Comparison of ENCODE assay signal across 7 cellular contexts in the genomic region with DNA sequence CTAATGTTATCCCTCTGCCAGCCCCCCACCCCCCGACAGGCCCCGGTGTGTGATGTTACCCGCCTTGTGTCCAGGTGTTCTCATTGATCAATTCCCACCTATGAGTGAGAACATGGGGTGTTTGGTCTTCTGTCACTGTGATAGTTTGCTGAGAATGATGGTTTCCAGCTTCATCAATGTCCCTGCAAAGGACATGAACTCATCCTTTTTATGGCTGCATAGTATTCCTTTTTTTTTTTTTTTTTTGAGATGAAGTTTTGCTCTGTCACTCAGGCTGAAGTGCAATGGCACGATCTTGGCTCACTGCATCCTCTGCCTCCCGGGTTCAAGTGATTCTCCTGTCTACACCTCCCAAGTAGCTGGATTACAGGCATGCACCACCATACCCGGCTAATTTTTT. TPM values are rescaled to one million over a fixed set of nuclear protein-coding genes. Genes with fewer than 3 reads are reported as not detected.
A peak's percentile ranks its signal among the peaks of the same experiment; 100 is the strongest.
DNase-seq lines count a peak whose midpoint lies in the region; ATAC-seq, FAIRE-seq and TF ChIP-seq lines count a peak whose summit lies in the region.
"Not testable (repeated sequence)": the region's sequence is repeated elsewhere in the genome, so short reads cannot be mapped to it uniquely, and the experiment has no call there.
"Had no signal": no experiment of that assay in that cellular context is flagged by ENCODE, and none has a peak within 500 bp of the region (broad histone marks: within the 10 kb centered on the region; RNA-seq: fewer than 3 reads in every experiment).

No MANE protein-coding gene starts in this region.

- H3K9me3 ChIP-seq in HEK293 (ENCODE audit: control insufficient read depth, insufficient read depth, low read depth, low read length): not testable (repeated sequence)
- H3K9me3 ChIP-seq in GM12878 (replicated peaks; ENCODE audit: control insufficient read depth, insufficient read depth, low read length) (peaks cover 16% of the 10 kb centered on the region), K562 (replicated peaks; ENCODE audit: control insufficient read depth, insufficient read depth, low read depth, low read length) (peaks cover 15% of the 10 kb centered on the region)

- CTCF ChIA-PET in HEK293 (lab: Yijun Ruan, JAX); GM12878 (lab: Yijun Ruan, JAX); K562 (lab: Yijun Ruan, JAX; ENCODE audit: low intra/inter-chr PET ratio): not testable (repeated sequence)

- intact Hi-C loops in GM12878 (cut with micrococcal nuclease; ENCODE audit: unreplicated experiment); K562 (cut with micrococcal nuclease): not testable (repeated sequence)

- H2AFZ ChIP-seq in GM12878 (ENCODE audit: control insufficient read depth, low read depth, low read length); K562 (ENCODE audit: low read depth, low read length): not testable (repeated sequence)

- in situ Hi-C loops in GM12878 (cut with MboI); K562 (cut with MboI): not testable (repeated sequence)

- H3K36me3 ChIP-seq in HEK293 (ENCODE audit: control insufficient read depth in 2 of 2, insufficient read depth in 1 of 2, low read length in 2 of 2) (peaks cover 20 to 28% of the 10 kb centered on the region in 2 experiments), GM12878 (ENCODE audit: control insufficient read depth in 2 of 2, insufficient read depth in 2 of 2, low read length in 1 of 2) (peaks cover 2 to 21% of the 10 kb centered on the region in 2 experiments), K562 (ENCODE audit: control insufficient read depth, insufficient read depth, low read length) (peaks cover 24% of the 10 kb centered on the region)

- ATAC-seq in GM12878, K562: not testable (repeated sequence)

- not testable (repeated sequence) for H3K27ac ChIP-seq in HEK293 (ENCODE audit: extremely low read depth, low read depth, low read length); GM12878 (ENCODE audit: control insufficient read depth, insufficient read depth); K562 (ENCODE audit: extremely low read depth, low read depth, low read length)

- not testable (repeated sequence) for H3K79me2 ChIP-seq in GM12878 (ENCODE audit: control insufficient read depth, insufficient read depth, low read length); K562 (ENCODE audit: control insufficient read depth, insufficient read depth, low read length)

- not testable (repeated sequence) for BruUV-seq in GM12878 (replicated peaks; lab: Mats Ljungman, UMichigan); K562 (replicated peaks; lab: Mats Ljungman, UMichigan)

- H3K9me1 ChIP-seq in K562 (ENCODE audit: control insufficient read depth, insufficient read depth, low read length): not testable (repeated sequence)

- not testable (repeated sequence) for H3K4me1 ChIP-seq in HEK293 (ENCODE audit: control insufficient read depth, insufficient read depth, low read length); GM12878 (ENCODE audit: control insufficient read depth, insufficient read depth, low read length); K562 (replicated peaks in 1 of 2; ENCODE audit: control insufficient read depth in 2 of 2, insufficient read depth in 2 of 2, low read length in 2 of 2)

- not testable (repeated sequence) for H4K20me1 ChIP-seq in GM12878 (ENCODE audit: control insufficient read depth, insufficient read depth); K562 (replicated peaks; ENCODE audit: control insufficient read depth, insufficient read depth, low read length)

- H3K4me3 ChIP-seq in HEK293 (ENCODE audit: low read depth, low read length); GM12878; K562: not testable (repeated sequence)

- not testable (repeated sequence) for TF ChIP-seq RAD21 in GM12878 (IDR thresholded peaks at IDR 0.05; ENCODE audit: insufficient read depth, low read depth, low read length); K562 (CRISPR knock-in tag; conservative IDR thresholded peaks at IDR 0.05 in 1 of 2, IDR thresholded peaks at IDR 0.05 in 1 of 2)

- not testable (repeated sequence) for H3K27me3 ChIP-seq in GM12878 (replicated peaks in 1 of 2; ENCODE audit: control insufficient read depth in 2 of 2, insufficient read depth in 2 of 2, low read length in 1 of 2); K562 (ENCODE audit: control insufficient read depth in 2 of 2, insufficient read depth in 2 of 2, low read length in 2 of 2)

- POLR2A ChIA-PET in HEK293 (lab: Yijun Ruan, JAX): interaction anchor here (0.6 kb wide), 1 partner anchor 389 kb away, joined by 3 read pairs; no protein-coding TSS in a partner anchor
- POLR2A ChIA-PET in GM12878 (lab: Charles Lee); K562 (lab: Yijun Ruan, JAX): not testable (repeated sequence)

- not testable (repeated sequence) for TF ChIP-seq EP300 in GM12878 (IDR thresholded peaks at IDR 0.05; ENCODE audit: borderline replicate concordance in 1 of 2, control insufficient read depth in 1 of 2, low read depth in 2 of 2, low read length in 2 of 2); K562 (IDR thresholded peaks at IDR 0.05; ENCODE audit: low read length)

- DNase-seq in GM18507 (ENCODE audit: extremely low spot score, insufficient read length, low read depth); GM12878 (ENCODE audit: low read depth, low spot score); K562 (ENCODE audit: extremely low read depth in 1 of 4, low spot score in 3 of 4): not testable (repeated sequence)

- H3K4me2 ChIP-seq in GM12878 (ENCODE audit: control insufficient read depth, insufficient read depth); K562 (ENCODE audit: insufficient read depth, low read length): not testable (repeated sequence)

- not testable (repeated sequence) for TF ChIP-seq CTCF in HEK293 (tag by site-specific recombination; IDR thresholded peaks at IDR 0.05); GM12878 (IDR thresholded peaks at IDR 0.05 in 2 of 3, conservative IDR thresholded peaks at IDR 0.05 in 1 of 3; ENCODE audit: control insufficient read depth in 2 of 3, extremely low read depth in 1 of 3, insufficient read depth in 1 of 3, low read depth in 3 of 3, low read length in 3 of 3); K562 (IDR thresholded peaks at IDR 0.05 in 2 of 3, conservative IDR thresholded peaks at IDR 0.05 in 1 of 3; ENCODE audit: insufficient read depth in 2 of 3, low read depth in 1 of 3, low read length in 3 of 3)

- WGBS in GM12878 (ENCODE audit: insufficient coverage, insufficient replicate concordance, low lambda C conversion rate, missing lambda C conversion rate): 100% methylated on average over 6 of the region's 6 CpGs
- WGBS in K562 (ENCODE audit: insufficient coverage, low coverage, missing lambda C conversion rate): 81% methylated on average over 6 of the region's 6 CpGs

- H3K9ac ChIP-seq in GM12878 (ENCODE audit: control insufficient read depth, insufficient read depth, low read length); K562 (ENCODE audit: insufficient read depth in 1 of 2, low read depth in 2 of 2, low read length in 2 of 2): not testable (repeated sequence)

- RAD21 ChIA-PET in GM12878 (lab: Charles Lee; ENCODE audit: unreplicated experiment): not testable (repeated sequence)

- peak; percentile 46 for FAIRE-seq in GM18507 (lab: Jason Lieb, UNC)
- peak; percentile 98 for FAIRE-seq in GM12878 (lab: Jason Lieb, UNC)
- FAIRE-seq in K562 (lab: Jason Lieb, UNC): not testable (repeated sequence)

- SMC1A ChIA-PET in GM12878 (lab: Charles Lee; ENCODE audit: uncharacterized antibody, unreplicated experiment): not testable (repeated sequence)

- TF ChIP-seq POLR2A in GM12878 (IDR thresholded peaks at IDR 0.05; ENCODE audit: low read depth, low read length); K562 (conservative IDR thresholded peaks at IDR 0.05): not testable (repeated sequence)

RNA-seq across cellular contexts. Expression of gene ZNF480, which starts 4.0 kb away (rescaled TPM):
- total RNA-seq in GM12878 (2013; cell fraction: nucleolus; rRNA removed): 20.0 and 20.7 TPM in 2 replicates
- total RNA-seq in GM12878 (2014; rRNA removed) (8.8 and 11.7 TPM in 2 replicates), GM12878 (2014; rRNA removed; fragmentation: Illumina TruSeq; extraction: Trizol) (15.9 and 18.5 TPM in 2 replicates), GM12878 (2021) (15.2 and 15.6 TPM in 2 replicates), K562 (2014; rRNA removed) (10.4 and 13.1 TPM in 2 replicates), K562 (2014; rRNA removed; fragmentation: Illumina TruSeq; extraction: Trizol) (31.1 and 43.3 TPM in 2 replicates), K562 (2015; rRNA removed; fragmentation: Illumina TruSeq; extraction: Trizol) (17.8 and 18.7 TPM in 2 replicates), K562 (2021) (21.3 and 22.3 TPM in 2 replicates)
- 1.6 TPM for polyA plus RNA-seq in GM12878 (2011; ENCODE audit: low read depth)
- polyA plus RNA-seq in GM12878 (2011; rRNA removed) (7.9 and 13.3 TPM in 2 replicates), GM12878 (2014; fragmentation: Illumina TruSeq; extraction: Trizol) (15.1 and 19.5 TPM in 2 replicates), GM12878 (2014; fragmentation: Nextera tagmentation; extraction: Ambion mirVana) (10 to 100 TPM; 18.8 to 19.6 TPM), GM12878 (2014; rRNA removed) (5.5 and 6.6 TPM in 2 replicates), GM12878 (2016; fragmentation: Nextera tagmentation; extraction: Ambion mirVana) (10 to 100 TPM; 20.8 to 26.5 TPM), K562 (2011; rRNA removed) (8.1 and 19.5 TPM in 2 replicates), K562 (2014; fragmentation: Illumina TruSeq; extraction: Trizol) (23.1 and 30.7 TPM in 2 replicates), K562 (2014; fragmentation: Nextera tagmentation; extraction: Ambion mirVana) (10 to 100 TPM; 27.4 to 29.5 TPM), K562 (2014; rRNA removed) (12.5 and 14.2 TPM in 2 replicates)
- 2.0 and 2.7 TPM in 2 replicates for polyA plus RNA-seq in GM12878 (2011; cell fraction: cytosol; rRNA removed)
- polyA plus RNA-seq in GM12878 (2011; cell fraction: nucleus; rRNA removed): 9.4 and 10.2 TPM in 2 replicates
- 7.7 and 8.0 TPM in 2 replicates for polyA plus RNA-seq in GM12878 (2012)
- polyA minus RNA-seq in GM12878 (2011; rRNA and poly(A)+ RNA removed): 6.8 and 14.3 TPM in 2 replicates
- polyA minus RNA-seq in GM12878 (2011; cell fraction: cytosol; rRNA and poly(A)+ RNA removed): 4.8 and 7.3 TPM in 2 replicates
- 4.2 and 6.8 TPM in 2 replicates for polyA minus RNA-seq in GM12878 (2011; cell fraction: nucleus; rRNA and poly(A)+ RNA removed)
- total RNA-seq in K562 (2011; cell fraction: chromatin; rRNA removed; ENCODE audit: low replicate concordance): 4.9 and 20.2 TPM in 2 replicates
- total RNA-seq in K562 (2011; cell fraction: nucleolus; rRNA removed): 3.3 and 5.4 TPM in 2 replicates
- 5.6 and 6.5 TPM in 2 replicates for total RNA-seq in K562 (2011; cell fraction: nucleoplasm; rRNA removed)
- polyA plus RNA-seq in K562 (2011; cell fraction: cytosol; rRNA removed): 1.2 and 2.8 TPM in 2 replicates
- polyA plus RNA-seq in K562 (2011; cell fraction: nucleus; rRNA removed): 3.6 and 3.8 TPM in 2 replicates
- 14.0 and 18.3 TPM in 2 replicates for polyA plus RNA-seq in K562 (2012)
- 16.9 and 19.7 TPM in 2 replicates for polyA minus RNA-seq in K562 (2011; rRNA and poly(A)+ RNA removed)
- polyA minus RNA-seq in K562 (2011; cell fraction: cytosol; rRNA and poly(A)+ RNA removed): 2.4 and 6.9 TPM in 2 replicates
- polyA minus RNA-seq in K562 (2011; cell fraction: nucleus; rRNA and poly(A)+ RNA removed): 3.6 and 6.9 TPM in 2 replicates

RNA-seq across cellular contexts. Expression of gene ZNF766, which starts 23.6 kb away (rescaled TPM):
- 39.6 and 48.9 TPM in 2 replicates for total RNA-seq in GM12878 (2013; cell fraction: nucleolus; rRNA removed)
- total RNA-seq in GM12878 (2014; rRNA removed): 7.2 and 8.9 TPM in 2 replicates
- total RNA-seq in GM12878 (2014; rRNA removed; fragmentation: Illumina TruSeq; extraction: Trizol): 15.3 and 19.1 TPM in 2 replicates
- 12.0 and 13.8 TPM in 2 replicates for total RNA-seq in GM12878 (2021)
- 6.9 TPM for polyA plus RNA-seq in GM12878 (2011; ENCODE audit: low read depth)
- polyA plus RNA-seq in GM12878 (2011; rRNA removed): 18.7 and 29.9 TPM in 2 replicates
- 6.5 and 6.7 TPM in 2 replicates for polyA plus RNA-seq in GM12878 (2011; cell fraction: cytosol; rRNA removed)
- 5.5 and 5.8 TPM in 2 replicates for polyA plus RNA-seq in GM12878 (2011; cell fraction: nucleus; rRNA removed)
- 15.2 and 18.0 TPM in 2 replicates for polyA plus RNA-seq in GM12878 (2012)
- polyA plus RNA-seq in GM12878 (2014; fragmentation: Illumina TruSeq; extraction: Trizol): 20.0 and 30.0 TPM in 2 replicates
- 10 to 100 TPM; 11.5 to 14.6 TPM for polyA plus RNA-seq in GM12878 (2014; fragmentation: Nextera tagmentation; extraction: Ambion mirVana)
- 6.7 and 7.9 TPM in 2 replicates for polyA plus RNA-seq in GM12878 (2014; rRNA removed)
- polyA plus RNA-seq in GM12878 (2016; fragmentation: Nextera tagmentation; extraction: Ambion mirVana): 10 to 100 TPM; 18.2 to 19.2 TPM
- 12.2 and 24.0 TPM in 2 replicates for polyA minus RNA-seq in GM12878 (2011; rRNA and poly(A)+ RNA removed)
- 6.9 and 9.8 TPM in 2 replicates for polyA minus RNA-seq in GM12878 (2011; cell fraction: cytosol; rRNA and poly(A)+ RNA removed)
- polyA minus RNA-seq in GM12878 (2011; cell fraction: nucleus; rRNA and poly(A)+ RNA removed): 4.7 and 8.5 TPM in 2 replicates
- total RNA-seq in K562 (2011; cell fraction: chromatin; rRNA removed; ENCODE audit: low replicate concordance): 29.9 and 51.8 TPM in 2 replicates
- 12.7 and 14.2 TPM in 2 replicates for total RNA-seq in K562 (2011; cell fraction: nucleolus; rRNA removed)
- total RNA-seq in K562 (2011; cell fraction: nucleoplasm; rRNA removed): 28.6 and 38.4 TPM in 2 replicates
- 6.7 and 7.9 TPM in 2 replicates for total RNA-seq in K562 (2014; rRNA removed)
- total RNA-seq in K562 (2014; rRNA removed; fragmentation: Illumina TruSeq; extraction: Trizol): 21.2 and 26.4 TPM in 2 replicates
- 10.7 and 11.2 TPM in 2 replicates for total RNA-seq in K562 (2015; rRNA removed; fragmentation: Illumina TruSeq; extraction: Trizol)
- 8.9 and 11.0 TPM in 2 replicates for total RNA-seq in K562 (2021)
- 12.0 and 17.1 TPM in 2 replicates for polyA plus RNA-seq in K562 (2011; rRNA removed)
- 2.6 and 5.7 TPM in 2 replicates for polyA plus RNA-seq in K562 (2011; cell fraction: cytosol; rRNA removed)
- polyA plus RNA-seq in K562 (2011; cell fraction: nucleus; rRNA removed): 4.4 and 4.9 TPM in 2 replicates
- polyA plus RNA-seq in K562 (2012): 11.8 and 12.2 TPM in 2 replicates
- 15.5 and 18.5 TPM in 2 replicates for polyA plus RNA-seq in K562 (2014; fragmentation: Illumina TruSeq; extraction: Trizol)
- 10 to 100 TPM in 1 of 2 experiments, 1 to 10 TPM in 1; 9.0 to 23.0 TPM for polyA plus RNA-seq in K562 (2014; fragmentation: Nextera tagmentation; extraction: Ambion mirVana)
- polyA plus RNA-seq in K562 (2014; rRNA removed): 7.1 and 10.2 TPM in 2 replicates
- 27.2 and 29.3 TPM in 2 replicates for polyA minus RNA-seq in K562 (2011; rRNA and poly(A)+ RNA removed)
- 5.7 and 9.8 TPM in 2 replicates for polyA minus RNA-seq in K562 (2011; cell fraction: cytosol; rRNA and poly(A)+ RNA removed)
- 2.8 and 11.1 TPM in 2 replicates for polyA minus RNA-seq in K562 (2011; cell fraction: nucleus; rRNA and poly(A)+ RNA removed)

RNA-seq across cellular contexts. Expression of gene ZNF610, which starts 43.1 kb away (rescaled TPM):
- 6.4 and 6.5 TPM in 2 replicates for total RNA-seq in GM12878 (2013; cell fraction: nucleolus; rRNA removed)
- total RNA-seq in GM12878 (2014; rRNA removed): 0.05 and 0.11 TPM in 2 replicates
- total RNA-seq in GM12878 (2014; rRNA removed; fragmentation: Illumina TruSeq; extraction: Trizol): 0.28 and 0.54 TPM in 2 replicates
- total RNA-seq in GM12878 (2021): 0.64 and 1.2 TPM in 2 replicates
- polyA plus RNA-seq in GM12878 (2011; ENCODE audit: low read depth): 0.16 TPM
- polyA plus RNA-seq in GM12878 (2011; rRNA removed): 0.26 and 0.52 TPM in 2 replicates
- polyA plus RNA-seq in GM12878 (2011; cell fraction: cytosol; rRNA removed): 0.38 and 0.43 TPM in 2 replicates
- polyA plus RNA-seq in GM12878 (2011; cell fraction: nucleus; rRNA removed): 0.66 and 0.91 TPM in 2 replicates
- 0.41 and 1.1 TPM in 2 replicates for polyA plus RNA-seq in GM12878 (2012)
- polyA plus RNA-seq in GM12878 (2014; fragmentation: Illumina TruSeq; extraction: Trizol): 0.51 and 0.65 TPM in 2 replicates
- under 1 TPM; 0.15 to 0.76 TPM for polyA plus RNA-seq in GM12878 (2014; fragmentation: Nextera tagmentation; extraction: Ambion mirVana)
- polyA plus RNA-seq in GM12878 (2014; rRNA removed): 0.32 and 0.67 TPM in 2 replicates
- polyA plus RNA-seq in GM12878 (2016; fragmentation: Nextera tagmentation; extraction: Ambion mirVana): under 1 TPM; 0.39 to 0.89 TPM
- polyA minus RNA-seq in GM12878 (2011; rRNA and poly(A)+ RNA removed): 0.15 and 0.57 TPM in 2 replicates
- polyA minus RNA-seq in GM12878 (2011; cell fraction: cytosol; rRNA and poly(A)+ RNA removed): 0.42 TPM in 1 of 2 replicates, not detected in the other
- 0.60 TPM in 1 of 2 replicates, not detected in the other for polyA minus RNA-seq in GM12878 (2011; cell fraction: nucleus; rRNA and poly(A)+ RNA removed)
- not detected in 2 replicates for total RNA-seq in K562 (2011; cell fraction: chromatin; rRNA removed; ENCODE audit: low replicate concordance)
- total RNA-seq in K562 (2011; cell fraction: nucleolus; rRNA removed): not detected in 2 replicates
- total RNA-seq in K562 (2011; cell fraction: nucleoplasm; rRNA removed): not detected in 2 replicates
- total RNA-seq in K562 (2014; rRNA removed): not detected in 2 replicates
- not detected in 2 replicates for total RNA-seq in K562 (2014; rRNA removed; fragmentation: Illumina TruSeq; extraction: Trizol)
- total RNA-seq in K562 (2015; rRNA removed; fragmentation: Illumina TruSeq; extraction: Trizol): not detected in 2 replicates
- not detected in 2 replicates for total RNA-seq in K562 (2021)
- not detected in 2 replicates for polyA plus RNA-seq in K562 (2011; rRNA removed)
- not detected in 2 replicates for polyA plus RNA-seq in K562 (2011; cell fraction: cytosol; rRNA removed)
- polyA plus RNA-seq in K562 (2011; cell fraction: nucleus; rRNA removed): not detected in 2 replicates
- not detected in 2 replicates for polyA plus RNA-seq in K562 (2012)
- polyA plus RNA-seq in K562 (2014; fragmentation: Illumina TruSeq; extraction: Trizol): not detected in 2 replicates
- polyA plus RNA-seq in K562 (2014; fragmentation: Nextera tagmentation; extraction: Ambion mirVana): not detected
- not detected in 2 replicates for polyA plus RNA-seq in K562 (2014; rRNA removed)
- not detected in 2 replicates for polyA minus RNA-seq in K562 (2011; rRNA and poly(A)+ RNA removed)
- polyA minus RNA-seq in K562 (2011; cell fraction: cytosol; rRNA and poly(A)+ RNA removed): not detected in 2 replicates
- not detected in 2 replicates for polyA minus RNA-seq in K562 (2011; cell fraction: nucleus; rRNA and poly(A)+ RNA removed)
- total RNA-seq: Calu3 had no signal
- polyA plus RNA-seq: A549, CD14-positive monocyte had no signal
